In genomic region chr12:12786716-12787601, GRCh38 we compare ENCODE assay signal across 1 cellular context.
TF ChIP-seq lines count a peak whose summit lies in the region.

No MANE protein-coding gene starts in this region.

TF ChIP-seq in HepG2, 621 proteins besides CTCF, POLR2A, EP300 and RAD21 (continued from another document and continues in another):
- TF ChIP-seq ZNF407 (CRISPR knock-in tag; IDR thresholded peaks at IDR 0.05; ENCODE audit: not compliant biosample characterization) (peak; percentile 59), MAF1 (CRISPR knock-in tag; IDR thresholded peaks at IDR 0.05; ENCODE audit: borderline replicate concordance) (peak; percentile 71; the same call in 1 of the 2 replicates), ZNF614 (CRISPR knock-in tag; IDR thresholded peaks at IDR 0.05; ENCODE audit: borderline replicate concordance) (peak; percentile 56; the same call in 1 of the 2 replicates), RBM39 (IDR thresholded peaks at IDR 0.05; ENCODE audit: low read depth, low read length, poor library complexity, severe bottlenecking) (no peak), ZFP36L2 (CRISPR knock-in tag; IDR thresholded peaks at IDR 0.05) (no peak), HOXA5 (CRISPR knock-in tag; IDR thresholded peaks at IDR 0.05) (no peak; the same call in 1 of the 2 replicates), MZF1 (CRISPR knock-in tag; IDR thresholded peaks at IDR 0.05; ENCODE audit: borderline replicate concordance) (no peak), ZNF253 (CRISPR knock-in tag; IDR thresholded peaks at IDR 0.05; ENCODE audit: borderline replicate concordance) (0 out of 2 replicates have a peak, but pooled peaks have one; percentile 23), JUN (CRISPR knock-in tag; IDR thresholded peaks at IDR 0.05) (0 out of 2 replicates have a peak, but pooled peaks have one; percentile 23), SOX13 (IDR thresholded peaks at IDR 0.05) (no peak), SOX13 (CRISPR knock-in tag; conservative IDR thresholded peaks at IDR 0.05 in 1 of 2, IDR thresholded peaks at IDR 0.05 in 1 of 2) (peak in 1 of 2 experiments; percentile 12; a peak in 1 of 4 replicates), SIX1 (CRISPR knock-in tag; IDR thresholded peaks at IDR 0.05; ENCODE audit: borderline replicate concordance) (no peak), ZNF672 (CRISPR knock-in tag; IDR thresholded peaks at IDR 0.05) (no peak), TRAFD1 (CRISPR knock-in tag; IDR thresholded peaks at IDR 0.05; ENCODE audit: borderline replicate concordance) (no peak), ZNF451 (CRISPR knock-in tag; IDR thresholded peaks at IDR 0.05) (peak; percentile 80; the same call in 1 of the 2 replicates), GATAD1 (CRISPR knock-in tag; IDR thresholded peaks at IDR 0.05) (no peak), ZUFSP (CRISPR knock-in tag; IDR thresholded peaks at IDR 0.05; ENCODE audit: borderline replicate concordance) (no peak), ZNF12 (CRISPR knock-in tag; IDR thresholded peaks at IDR 0.05) (peak; percentile 70; the same call in 1 of the 2 replicates), FOXA1 (IDR thresholded peaks at IDR 0.05) (no peak), FOXA1 (CRISPR knock-in tag; IDR thresholded peaks at IDR 0.05) (no peak), ARNT (IDR thresholded peaks at IDR 0.05) (no peak), TAF1 (CRISPR knock-in tag; IDR thresholded peaks at IDR 0.05) (peak; percentile 61), ZNF552 (CRISPR knock-in tag; IDR thresholded peaks at IDR 0.05; ENCODE audit: borderline replicate concordance) (peak; percentile 47; the same call in 1 of the 2 replicates), U2AF2 (IDR thresholded peaks at IDR 0.05; ENCODE audit: low read depth, low read length) (no peak), ZNF7 (CRISPR knock-in tag; IDR thresholded peaks at IDR 0.05) (peak; percentile 33; the same call in 1 of the 2 replicates), XBP1 (CRISPR knock-in tag; IDR thresholded peaks at IDR 0.05) (peak; percentile 64; the same call in 1 of the 2 replicates), SIN3B (IDR thresholded peaks at IDR 0.05; ENCODE audit: low read length) (no peak), ZNF703 (CRISPR knock-in tag; IDR thresholded peaks at IDR 0.05; ENCODE audit: borderline replicate concordance) (0 out of 2 replicates have a peak, but pooled peaks have one; percentile 51), ONECUT2 (CRISPR knock-in tag; IDR thresholded peaks at IDR 0.05) (no peak), ZNF34 (CRISPR knock-in tag; IDR thresholded peaks at IDR 0.05; ENCODE audit: borderline replicate concordance) (no peak; the same call in 1 of the 2 replicates), NCOA5 (CRISPR knock-in tag; IDR thresholded peaks at IDR 0.05) (no peak), STAT5B (CRISPR knock-in tag; IDR thresholded peaks at IDR 0.05) (0 out of 2 replicates have a peak, but pooled peaks have one; percentile 26), ZNF460 (CRISPR knock-in tag; IDR thresholded peaks at IDR 0.05; ENCODE audit: borderline replicate concordance) (no peak), TOE1 (CRISPR knock-in tag; IDR thresholded peaks at IDR 0.05) (peak; percentile 34; the same call in 1 of the 2 replicates), E2F1 (CRISPR knock-in tag; IDR thresholded peaks at IDR 0.05) (no peak), ZNF331 (CRISPR knock-in tag; IDR thresholded peaks at IDR 0.05) (peak; percentile 26; the same call in 1 of the 2 replicates), POLR2G (IDR thresholded peaks at IDR 0.05; ENCODE audit: low read depth, low read length) (peak; percentile 67)
- TF ChIP-seq, protein P1, sequence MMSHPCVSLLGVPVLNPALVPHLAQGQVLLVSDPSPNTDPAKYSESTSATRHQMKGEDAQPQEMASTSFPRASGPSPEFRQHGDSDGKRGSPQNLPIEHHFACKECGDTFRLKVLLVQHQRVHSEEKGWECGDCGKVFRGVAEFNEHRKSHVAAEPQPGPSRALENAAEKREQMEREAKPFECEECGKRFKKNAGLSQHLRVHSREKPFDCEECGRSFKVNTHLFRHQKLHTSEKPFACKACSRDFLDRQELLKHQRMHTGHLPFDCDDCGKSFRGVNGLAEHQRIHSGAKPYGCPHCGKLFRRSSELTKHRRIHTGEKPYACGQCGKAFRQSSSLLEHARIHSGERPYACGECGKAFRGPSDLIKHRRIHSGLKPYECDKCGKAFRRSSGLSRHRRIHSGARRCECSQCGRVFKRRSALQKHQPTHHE (CRISPR knock-in tag; IDR thresholded peaks at IDR 0.05; ENCODE audit: borderline replicate concordance): no peak
- TF ChIP-seq, protein P2, sequence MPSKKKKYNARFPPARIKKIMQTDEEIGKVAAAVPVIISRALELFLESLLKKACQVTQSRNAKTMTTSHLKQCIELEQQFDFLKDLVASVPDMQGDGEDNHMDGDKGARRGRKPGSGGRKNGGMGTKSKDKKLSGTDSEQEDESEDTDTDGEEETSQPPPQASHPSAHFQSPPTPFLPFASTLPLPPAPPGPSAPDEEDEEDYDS (CRISPR knock-in tag; IDR thresholded peaks at IDR 0.05): no peak
- TF ChIP-seq, protein P3, sequence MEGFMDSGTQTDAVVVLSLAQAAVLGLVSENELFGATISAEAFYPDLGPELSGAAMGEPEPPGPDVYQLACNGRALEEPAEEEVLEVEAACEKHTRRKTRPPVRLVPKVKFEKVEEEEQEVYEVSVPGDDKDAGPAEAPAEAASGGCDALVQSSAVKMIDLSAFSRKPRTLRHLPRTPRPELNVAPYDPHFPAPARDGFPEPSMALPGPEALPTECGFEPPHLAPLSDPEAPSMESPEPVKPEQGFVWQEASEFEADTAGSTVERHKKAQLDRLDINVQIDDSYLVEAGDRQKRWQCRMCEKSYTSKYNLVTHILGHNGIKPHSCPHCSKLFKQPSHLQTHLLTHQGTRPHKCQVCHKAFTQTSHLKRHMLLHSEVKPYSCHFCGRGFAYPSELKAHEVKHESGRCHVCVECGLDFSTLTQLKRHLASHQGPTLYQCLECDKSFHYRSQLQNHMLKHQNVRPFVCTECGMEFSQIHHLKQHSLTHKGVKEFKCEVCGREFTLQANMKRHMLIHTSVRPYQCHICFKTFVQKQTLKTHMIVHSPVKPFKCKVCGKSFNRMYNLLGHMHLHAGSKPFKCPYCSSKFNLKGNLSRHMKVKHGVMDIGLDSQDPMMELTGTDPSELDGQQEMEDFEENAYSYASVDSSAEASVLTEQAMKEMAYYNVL (CRISPR knock-in tag; IDR thresholded peaks at IDR 0.05; ENCODE audit: borderline replicate concordance): 0 out of 2 replicates have a peak, but pooled peaks have one; percentile 9
- TF ChIP-seq, protein P4, sequence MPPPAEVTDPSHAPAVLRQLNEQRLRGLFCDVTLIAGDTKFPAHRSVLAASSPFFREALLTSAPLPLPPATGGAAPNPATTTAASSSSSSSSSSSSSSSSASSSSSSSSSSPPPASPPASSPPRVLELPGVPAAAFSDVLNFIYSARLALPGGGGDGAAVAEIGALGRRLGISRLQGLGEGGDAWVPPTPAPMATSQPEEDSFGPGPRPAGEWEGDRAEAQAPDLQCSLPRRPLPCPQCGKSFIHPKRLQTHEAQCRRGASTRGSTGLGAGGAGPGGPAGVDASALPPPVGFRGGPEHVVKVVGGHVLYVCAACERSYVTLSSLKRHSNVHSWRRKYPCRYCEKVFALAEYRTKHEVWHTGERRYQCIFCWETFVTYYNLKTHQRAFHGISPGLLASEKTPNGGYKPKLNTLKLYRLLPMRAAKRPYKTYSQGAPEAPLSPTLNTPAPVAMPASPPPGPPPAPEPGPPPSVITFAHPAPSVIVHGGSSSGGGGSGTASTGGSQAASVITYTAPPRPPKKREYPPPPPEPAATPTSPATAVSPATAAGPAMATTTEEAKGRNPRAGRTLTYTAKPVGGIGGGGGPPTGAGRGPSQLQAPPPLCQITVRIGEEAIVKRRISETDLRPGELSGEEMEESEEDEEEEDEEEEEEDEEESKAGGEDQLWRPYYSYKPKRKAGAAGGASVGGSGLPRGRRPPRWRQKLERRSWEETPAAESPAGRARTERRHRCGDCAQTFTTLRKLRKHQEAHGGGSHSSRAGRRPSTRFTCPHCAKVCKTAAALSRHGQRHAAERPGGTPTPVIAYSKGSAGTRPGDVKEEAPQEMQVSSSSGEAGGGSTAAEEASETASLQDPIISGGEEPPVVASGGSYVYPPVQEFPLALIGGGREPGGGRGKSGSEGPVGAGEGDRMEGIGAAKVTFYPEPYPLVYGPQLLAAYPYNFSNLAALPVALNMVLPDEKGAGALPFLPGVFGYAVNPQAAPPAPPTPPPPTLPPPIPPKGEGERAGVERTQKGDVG (CRISPR knock-in tag; IDR thresholded peaks at IDR 0.05; ENCODE audit: borderline replicate concordance): peak; percentile 66; the same call in 1 of the 2 replicates
- TF ChIP-seq, protein P5, sequence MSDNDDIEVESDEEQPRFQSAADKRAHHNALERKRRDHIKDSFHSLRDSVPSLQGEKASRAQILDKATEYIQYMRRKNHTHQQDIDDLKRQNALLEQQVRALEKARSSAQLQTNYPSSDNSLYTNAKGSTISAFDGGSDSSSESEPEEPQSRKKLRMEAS (IDR thresholded peaks at IDR 0.05): peak; percentile 95
